Comparison of ENCODE assay signal across 18 cellular contexts in genomic region chr2:233143700-233144331, GRCh38.
DNase-seq lines count a peak whose midpoint lies in the region; ATAC-seq and TF ChIP-seq lines count a peak whose summit lies in the region.
"Had no signal": no experiment of that assay in that cellular context is flagged by ENCODE, and none has a peak within 500 bp of the region (broad histone marks: within the 10 kb centered on the region; RNA-seq: fewer than 3 reads in every experiment).

No MANE protein-coding gene starts in this region.

- no peaks in the 10 kb centered on the region for H3K27me3 ChIP-seq in CD8-positive, alpha-beta memory T cell (ENCODE audit: insufficient read depth, low read length, poor library complexity, severe bottlenecking)

- CTCF ChIA-PET in activated CD4-positive, alpha-beta T cell treated with anti-CD3 and anti-CD28 coated beads for 36 hours (lab: Charles Lee), result no interaction called here
- CTCF ChIA-PET in CD8-positive, alpha-beta memory T cell (lab: Charles Lee), result no interaction called here

- no peak for TF ChIP-seq CTCF in natural killer cell (IDR thresholded peaks at IDR 0.05)

- DNase-seq in activated CD4-positive, alpha-beta T cell treated with anti-CD3 and anti-CD28 coated beads, Interleukin-2, amount 10 ng/mL, durations not matched to agents 24 days and 14 days, result no peak
- DNase-seq in activated CD4-positive, alpha-beta T cell treated with anti-CD3 and anti-CD28 coated beads for 36 hours, result no peak
- no peak for DNase-seq in CD8-positive, alpha-beta memory T cell
- no peak for DNase-seq in activated T-helper 2 cell treated with anti-CD3 and anti-CD28 coated beads, Interferon-gamma antibody, Interleukin-2, Interleukin-4, amounts not matched to agents 10 μg/mL and 5 μg/mL and 100 μg/mL, durations not matched to agents 14 hours and 24 hours and 36 hours (ENCODE audit: low spot score)
- DNase-seq in natural killer cell (no peak), hepatic stellate cell (ENCODE audit: low spot score) (no peak), NK-92 (lab: John Stamatoyannopoulos, UW; ENCODE audit: unreplicated experiment) (no peak), SHP77 (lab: John Stamatoyannopoulos, UW) (no peak)
- DNase-seq: activated CD4-positive, CD25-positive, alpha-beta regulatory T cell; BE2C; cortex of kidney; GDM1; kidney glomerular epithelial cell; NCI-H1417; NCI-H526; stimulated activated CD4-positive, alpha-beta T cell treated with anti-CD3 and anti-CD28 coated beads, Interleukin-2, amount 100 ng/mL, for 48 hours had no signal

- H3K4me3 ChIP-seq in CD8-positive, alpha-beta memory T cell (ENCODE audit: low read length), result no peak overlapping the region
- H3K4me3 ChIP-seq: prostate gland, skin epidermis had no signal

- no peaks in the 10 kb centered on the region for H3K27me3 Mint-ChIP-seq in activated CD4-positive, alpha-beta T cell treated with anti-CD3 and anti-CD28 coated beads, Interleukin-2, amount 10 ng/mL, durations not matched to agents 24 days and 14 days
- H3K27me3 Mint-ChIP-seq in activated CD4-positive, alpha-beta T cell treated with anti-CD3 and anti-CD28 coated beads for 36 hours, result no peaks in the 10 kb centered on the region
- peaks cover 0 to 1% of the 10 kb centered on the region in 2 donors for H3K27me3 Mint-ChIP-seq in CD8-positive, alpha-beta memory T cell
- no peaks in the 10 kb centered on the region for H3K27me3 Mint-ChIP-seq in activated T-helper 2 cell treated with anti-CD3 and anti-CD28 coated beads, Interferon-gamma antibody, Interleukin-2, Interleukin-4, amounts not matched to agents 10 μg/mL and 5 μg/mL and 100 μg/mL, durations not matched to agents 14 hours and 24 hours and 36 hours (ENCODE audit: low read depth)
- H3K27me3 Mint-ChIP-seq in natural killer cell (ENCODE audit: low read depth in 2 of 2), result no peaks in the 10 kb centered on the region

- peaks cover 28% of the 10 kb centered on the region for H3K4me1 ChIP-seq in CD8-positive, alpha-beta memory T cell (ENCODE audit: insufficient read depth, low read length)
- H3K4me1 ChIP-seq: BE2C, prostate gland had no signal

- peaks cover 14% of the 10 kb centered on the region for H3K9me3 Mint-ChIP-seq in activated CD4-positive, alpha-beta T cell treated with anti-CD3 and anti-CD28 coated beads, Interleukin-2, amount 10 ng/mL, durations not matched to agents 24 days and 14 days
- no peaks in the 10 kb centered on the region for H3K9me3 Mint-ChIP-seq in activated CD4-positive, alpha-beta T cell treated with anti-CD3 and anti-CD28 coated beads for 36 hours (ENCODE audit: low read depth)
- H3K9me3 Mint-ChIP-seq in CD8-positive, alpha-beta memory T cell, result no peaks in the 10 kb centered on the region
- H3K9me3 Mint-ChIP-seq in activated T-helper 2 cell treated with anti-CD3 and anti-CD28 coated beads, Interferon-gamma antibody, Interleukin-2, Interleukin-4, amounts not matched to agents 10 μg/mL and 5 μg/mL and 100 μg/mL, durations not matched to agents 14 hours and 24 hours and 36 hours, result no peaks in the 10 kb centered on the region
- H3K9me3 Mint-ChIP-seq in natural killer cell, result peaks cover 0 to 11% of the 10 kb centered on the region in 2 donors

- intact Hi-C loops in activated CD4-positive, alpha-beta T cell treated with anti-CD3 and anti-CD28 coated beads, Interleukin-2, amount 10 ng/mL, durations not matched to agents 24 days and 14 days (cut with micrococcal nuclease), result loop anchor here (5.0 kb wide), 2 partner anchors 82 to 108 kb away; partner anchors contain the start of genes ATG16L1 and INPP5D
- intact Hi-C loops in activated CD4-positive, alpha-beta T cell treated with anti-CD3 and anti-CD28 coated beads for 36 hours (cut with DNase I, micrococcal nuclease), result no loop called here
- intact Hi-C loops in activated T-helper 2 cell treated with anti-CD3 and anti-CD28 coated beads, Interferon-gamma antibody, Interleukin-2, Interleukin-4, amounts not matched to agents 10 μg/mL and 5 μg/mL and 100 μg/mL, durations not matched to agents 14 hours and 24 hours and 36 hours (cut with micrococcal nuclease), result no loop called here
- intact Hi-C loops in natural killer cell (cut with micrococcal nuclease), result no loop called here

- no peak overlapping the region for H3K27ac ChIP-seq in CD8-positive, alpha-beta memory T cell (ENCODE audit: low read depth, low read length)
- H3K27ac ChIP-seq: prostate gland, skin epidermis had no signal

- POLR2A ChIA-PET in activated CD4-positive, alpha-beta T cell treated with anti-CD3 and anti-CD28 coated beads for 36 hours (lab: Charles Lee), result no interaction called here
- POLR2A ChIA-PET in CD8-positive, alpha-beta memory T cell (lab: Charles Lee), result no interaction called here

- H3K4me1 Mint-ChIP-seq in activated CD4-positive, alpha-beta T cell treated with anti-CD3 and anti-CD28 coated beads, Interleukin-2, amount 10 ng/mL, durations not matched to agents 24 days and 14 days, result peaks cover 26% of the 10 kb centered on the region
- peaks cover 24% of the 10 kb centered on the region for H3K4me1 Mint-ChIP-seq in activated CD4-positive, alpha-beta T cell treated with anti-CD3 and anti-CD28 coated beads for 36 hours
- H3K4me1 Mint-ChIP-seq in CD8-positive, alpha-beta memory T cell, result peaks cover 46 to 51% (median 49%) of the 10 kb centered on the region in 3 donors
- peaks cover 28% of the 10 kb centered on the region for H3K4me1 Mint-ChIP-seq in activated T-helper 2 cell treated with anti-CD3 and anti-CD28 coated beads, Interferon-gamma antibody, Interleukin-2, Interleukin-4, amounts not matched to agents 10 μg/mL and 5 μg/mL and 100 μg/mL, durations not matched to agents 14 hours and 24 hours and 36 hours (ENCODE audit: low read depth)
- peaks cover 64 to 66% of the 10 kb centered on the region in 2 donors for H3K4me1 Mint-ChIP-seq in natural killer cell

- no peak for ATAC-seq in activated CD4-positive, alpha-beta T cell treated with anti-CD3 and anti-CD28 coated beads for 36 hours
- no peak for ATAC-seq in natural killer cell

- peaks cover 79% of the 10 kb centered on the region for H3K36me3 Mint-ChIP-seq in activated CD4-positive, alpha-beta T cell treated with anti-CD3 and anti-CD28 coated beads, Interleukin-2, amount 10 ng/mL, durations not matched to agents 24 days and 14 days (ENCODE audit: low read depth)
- H3K36me3 Mint-ChIP-seq in activated CD4-positive, alpha-beta T cell treated with anti-CD3 and anti-CD28 coated beads for 36 hours (ENCODE audit: low read depth), result peaks cover 64% of the 10 kb centered on the region
- H3K36me3 Mint-ChIP-seq in CD8-positive, alpha-beta memory T cell, result peaks cover 33 to 98% (median 39%) of the 10 kb centered on the region in 3 donors
- H3K36me3 Mint-ChIP-seq in activated T-helper 2 cell treated with anti-CD3 and anti-CD28 coated beads, Interferon-gamma antibody, Interleukin-2, Interleukin-4, amounts not matched to agents 10 μg/mL and 5 μg/mL and 100 μg/mL, durations not matched to agents 14 hours and 24 hours and 36 hours (ENCODE audit: low read depth), result peaks cover 90% of the 10 kb centered on the region
- peaks cover 19% of the 10 kb centered on the region for H3K36me3 Mint-ChIP-seq in natural killer cell

- H3K4me3 Mint-ChIP-seq in activated CD4-positive, alpha-beta T cell treated with anti-CD3 and anti-CD28 coated beads, Interleukin-2, amount 10 ng/mL, durations not matched to agents 24 days and 14 days, result no peak overlapping the region
- no peak overlapping the region for H3K4me3 Mint-ChIP-seq in activated CD4-positive, alpha-beta T cell treated with anti-CD3 and anti-CD28 coated beads for 36 hours
- H3K4me3 Mint-ChIP-seq in CD8-positive, alpha-beta memory T cell, result peak overlapping the region in 2 of 7 donors; percentile 8 to 49
- H3K4me3 Mint-ChIP-seq in activated T-helper 2 cell treated with anti-CD3 and anti-CD28 coated beads, Interferon-gamma antibody, Interleukin-2, Interleukin-4, amounts not matched to agents 10 μg/mL and 5 μg/mL and 100 μg/mL, durations not matched to agents 14 hours and 24 hours and 36 hours (ENCODE audit: low read depth), result no peak overlapping the region
- H3K4me3 Mint-ChIP-seq in natural killer cell, result peak overlapping the region; percentile 38

- H3K27ac Mint-ChIP-seq in activated CD4-positive, alpha-beta T cell treated with anti-CD3 and anti-CD28 coated beads, Interleukin-2, amount 10 ng/mL, durations not matched to agents 24 days and 14 days, result peak overlapping the region; percentile 6
- no peak overlapping the region for H3K27ac Mint-ChIP-seq in activated CD4-positive, alpha-beta T cell treated with anti-CD3 and anti-CD28 coated beads for 36 hours
- H3K27ac Mint-ChIP-seq in CD8-positive, alpha-beta memory T cell, result peak overlapping the region; percentile 41 to 91 (median 84)
- H3K27ac Mint-ChIP-seq in activated T-helper 2 cell treated with anti-CD3 and anti-CD28 coated beads, Interferon-gamma antibody, Interleukin-2, Interleukin-4, amounts not matched to agents 10 μg/mL and 5 μg/mL and 100 μg/mL, durations not matched to agents 14 hours and 24 hours and 36 hours, result peak overlapping the region; percentile 6
- peak overlapping the region; percentile 77 to 92 for H3K27ac Mint-ChIP-seq in natural killer cell

- H3K9me3 ChIP-seq in CD8-positive, alpha-beta memory T cell (ENCODE audit: low read length), result no peaks in the 10 kb centered on the region
- H3K9me3 ChIP-seq: BE2C, prostate gland had no signal

- H3K36me3 ChIP-seq in CD8-positive, alpha-beta memory T cell (ENCODE audit: insufficient read depth, low read length), result peaks cover 78% of the 10 kb centered on the region
- H3K36me3 ChIP-seq: BE2C, prostate gland had no signal
